Comparison of ENCODE assay signal across 20 cellular contexts in genomic region chr6:155125916-155126315, GRCh38.
DNase-seq lines count a peak whose midpoint lies in the region; ATAC-seq and TF ChIP-seq lines count a peak whose summit lies in the region.
"Had no signal": no experiment of that assay in that cellular context is flagged by ENCODE, and none has a peak within 500 bp of the region (broad histone marks: within the 10 kb centered on the region; RNA-seq: fewer than 3 reads in every experiment).

No MANE protein-coding gene starts in this region.

- no peak overlapping the region for H3K27ac ChIP-seq in HCT116 (ENCODE audit: low read depth, low read length)
- H3K27ac ChIP-seq: breast epithelium, esophagus squamous epithelium had no signal

- H3K27ac Mint-ChIP-seq in activated CD4-positive, alpha-beta T cell treated with anti-CD3 and anti-CD28 coated beads for 36 hours, result peak overlapping the region; percentile 62
- H3K27ac Mint-ChIP-seq in glutamatergic neuron (ENCODE audit: unreplicated experiment) (peak overlapping the region; percentile 42), immature natural killer cell (no peak overlapping the region)
- H3K27ac Mint-ChIP-seq: CD14-positive monocyte, T-helper 17 cell had no signal

- intact Hi-C loops in activated CD4-positive, alpha-beta T cell treated with anti-CD3 and anti-CD28 coated beads for 36 hours (cut with DNase I, micrococcal nuclease), result no loop called here
- intact Hi-C loops in HCT116 (cut with micrococcal nuclease), result no loop called here

- H3K27me3 Mint-ChIP-seq in activated CD4-positive, alpha-beta T cell treated with anti-CD3 and anti-CD28 coated beads for 36 hours, result no peaks in the 10 kb centered on the region
- H3K27me3 Mint-ChIP-seq in glutamatergic neuron (ENCODE audit: unreplicated experiment) (peaks cover 9% of the 10 kb centered on the region), immature natural killer cell (ENCODE audit: low read depth in 3 of 3) (peaks cover 0 to 5% (median 0%) of the 10 kb centered on the region in 3 donors)

- CTCF ChIA-PET in activated CD4-positive, alpha-beta T cell treated with anti-CD3 and anti-CD28 coated beads for 36 hours (lab: Charles Lee), result no interaction called here
- CTCF ChIA-PET in HCT116 (lab: Charles Lee), result no interaction called here

- 0 out of 2 replicates have a peak, but pooled peaks cover 4% of the 10 kb centered on the region for H4K20me1 ChIP-seq in HCT116 (ENCODE audit: insufficient read depth)

- 0 out of 2 replicates have a peak overlapping the region, but pooled peaks have one; percentile 73 for H3K4me2 ChIP-seq in HCT116 (ENCODE audit: low read length)

- no peak overlapping the region for H3K9ac ChIP-seq in HCT116 (ENCODE audit: low read length)

- peaks cover 4% of the 10 kb centered on the region; the same call in 1 of the 2 replicates for H3K27me3 ChIP-seq in HCT116 (ENCODE audit: insufficient read depth, low read length)
- H3K27me3 ChIP-seq in HAP-1 (ENCODE audit: low read depth), result no peaks in the 10 kb centered on the region
- H3K27me3 ChIP-seq: breast epithelium, esophagus squamous epithelium had no signal

- no peak for TF ChIP-seq CTCF in HCT116 (IDR thresholded peaks at IDR 0.05 in 2 of 3, conservative IDR thresholded peaks at IDR 0.05 in 1 of 3; ENCODE audit: borderline replicate concordance in 1 of 3, insufficient read depth in 1 of 3, low read depth in 2 of 3, low read length in 2 of 3)
- TF ChIP-seq CTCF in astrocyte of the cerebellum (IDR thresholded peaks at IDR 0.05; ENCODE audit: low read depth, low read length, missing control alignments), result no peak
- TF ChIP-seq CTCF in glutamatergic neuron (IDR thresholded peaks at IDR 0.05; ENCODE audit: partially characterized antibody, unreplicated experiment), result no peak

- no peaks in the 10 kb centered on the region for H3K9me3 Mint-ChIP-seq in activated CD4-positive, alpha-beta T cell treated with anti-CD3 and anti-CD28 coated beads for 36 hours (ENCODE audit: low read depth)
- H3K9me3 Mint-ChIP-seq in glutamatergic neuron (ENCODE audit: unreplicated experiment), result peaks cover 9% of the 10 kb centered on the region
- no peaks in the 10 kb centered on the region for H3K9me3 Mint-ChIP-seq in immature natural killer cell
- H3K9me3 Mint-ChIP-seq: WTC11 had no signal

- peaks cover 17% of the 10 kb centered on the region for H3K36me3 Mint-ChIP-seq in activated CD4-positive, alpha-beta T cell treated with anti-CD3 and anti-CD28 coated beads for 36 hours (ENCODE audit: low read depth)
- H3K36me3 Mint-ChIP-seq in glutamatergic neuron (ENCODE audit: unreplicated experiment), result no peaks in the 10 kb centered on the region
- H3K36me3 Mint-ChIP-seq in immature natural killer cell, result no peaks in the 10 kb centered on the region
- H3K36me3 Mint-ChIP-seq: CD14-positive monocyte had no signal

- H3K4me3 Mint-ChIP-seq in activated CD4-positive, alpha-beta T cell treated with anti-CD3 and anti-CD28 coated beads for 36 hours, result no peak overlapping the region
- H3K4me3 Mint-ChIP-seq in glutamatergic neuron (ENCODE audit: unreplicated experiment) (peak overlapping the region; percentile 21), immature natural killer cell (no peak overlapping the region)
- H3K4me3 Mint-ChIP-seq: CD14-positive monocyte, T-helper 17 cell, WTC11 had no signal

- no peak for TF ChIP-seq POLR2A in HCT116 (IDR thresholded peaks at IDR 0.05; ENCODE audit: borderline replicate concordance, extremely low read depth, insufficient read depth, insufficient read length)

- H3K79me2 ChIP-seq in HCT116 (ENCODE audit: insufficient read depth, low read length), result no peaks in the 10 kb centered on the region

- H3K9me3 ChIP-seq in HCT116 (ENCODE audit: control insufficient read depth in 1 of 2, insufficient read depth in 1 of 2, low read depth in 1 of 2, low read length in 2 of 2) (no peaks in the 10 kb centered on the region), HAP-1 (no peaks in the 10 kb centered on the region)
- H3K9me3 ChIP-seq: breast epithelium, esophagus squamous epithelium had no signal

- H3K4me1 Mint-ChIP-seq in activated CD4-positive, alpha-beta T cell treated with anti-CD3 and anti-CD28 coated beads for 36 hours, result peaks cover 36% of the 10 kb centered on the region
- H3K4me1 Mint-ChIP-seq in glutamatergic neuron (ENCODE audit: low read depth, unreplicated experiment), result peaks cover 32% of the 10 kb centered on the region
- H3K4me1 Mint-ChIP-seq in immature natural killer cell, result no peaks in the 10 kb centered on the region

- no peak for DNase-seq in activated CD4-positive, alpha-beta T cell treated with anti-CD3 and anti-CD28 coated beads for 36 hours
- no peak for DNase-seq in activated CD4-positive, alpha-beta T cell treated with anti-CD3 and anti-CD28 coated beads for 1 hour
- DNase-seq in HCT116 (ENCODE audit: low read depth, low spot score) (no peak), astrocyte of the cerebellum (ENCODE audit: low read depth) (peak; percentile 72), glutamatergic neuron (no peak), HAP-1 (ENCODE audit: low spot score in 2 of 2) (no peak), immature natural killer cell (no peak)
- DNase-seq: activated naive CD4-positive, alpha-beta T cell treated with Interleukin-2 at 50 U/mL for 16 hours; esophagus squamous epithelium; left cardiac atrium; midbrain; NCI-H187 treated with DMSO at 0.1 percent for 48 hours; NCI-H446; stimulated activated CD4-positive, alpha-beta T cell treated with anti-CD3 and anti-CD28 coated beads, Interleukin-15, amount 100 ng/mL, for 24 hours; stimulated activated naive CD4-positive, alpha-beta T cell treated with Interleukin-2 at 50 U/mL for 16 hours; T-helper 17 cell had no signal

- no peak for ATAC-seq in activated CD4-positive, alpha-beta T cell treated with anti-CD3 and anti-CD28 coated beads for 36 hours
- ATAC-seq in HCT116, result no peak
- ATAC-seq in GM18907 (IDR thresholded peaks at IDR 0.05; ENCODE audit: unreplicated experiment), result no peak
- ATAC-seq: T-helper 17 cell, WTC11 had no signal

- TF ChIP-seq RAD21 in HCT116 (IDR thresholded peaks at IDR 0.05; ENCODE audit: low read depth), result no peak

- H3K36me3 ChIP-seq in HCT116 (ENCODE audit: control insufficient read depth in 1 of 2, insufficient read depth in 2 of 2, low read length in 2 of 2) (no peaks in the 10 kb centered on the region), HAP-1 (replicated peaks) (no peaks in the 10 kb centered on the region)
- H3K36me3 ChIP-seq: breast epithelium, esophagus squamous epithelium had no signal

- in situ Hi-C loops in astrocyte of the cerebellum (cut with HindIII; ENCODE audit: low sequenced_read_pairs), result no loop called here
- in situ Hi-C loops in HAP-1 (cut with MboI; ENCODE audit: low sequenced_read_pairs), result no loop called here

- H3K9me2 ChIP-seq in HCT116 (ENCODE audit: insufficient read depth), result no peaks in the 10 kb centered on the region

- peaks cover 9 to 24% of the 10 kb centered on the region in 2 experiments; a peak in 3 of 4 replicates for H3K4me1 ChIP-seq in HCT116 (ENCODE audit: control insufficient read depth in 1 of 2, insufficient read depth in 2 of 2, low read length in 2 of 2)
- H3K4me1 ChIP-seq in HAP-1, result peaks cover 3% of the 10 kb centered on the region
- H3K4me1 ChIP-seq: breast epithelium, esophagus squamous epithelium had no signal

- BruUV-seq in HCT116 (replicated peaks; lab: Mats Ljungman, UMichigan), result no TSS peak

- no peak overlapping the region for H3K4me3 ChIP-seq in HCT116 (replicated peaks in 1 of 2; ENCODE audit: low read depth in 1 of 2, low read length in 2 of 2)
- no peak overlapping the region for H3K4me3 ChIP-seq in astrocyte of the cerebellum (ENCODE audit: low read depth, low read length)
- H3K4me3 ChIP-seq in HAP-1, result no peak overlapping the region
- H3K4me3 ChIP-seq: breast epithelium, esophagus squamous epithelium had no signal

- no peak overlapping the region for H2AFZ ChIP-seq in HCT116 (ENCODE audit: low read depth, low read length, poor library complexity, severe bottlenecking)

- POLR2A ChIA-PET in activated CD4-positive, alpha-beta T cell treated with anti-CD3 and anti-CD28 coated beads for 36 hours (lab: Charles Lee), result no interaction called here
- POLR2A ChIA-PET in HCT116 (lab: Charles Lee), result no interaction called here

- RAD21 ChIA-PET in HCT116 (lab: Charles Lee; ENCODE audit: low non-redundant PET in 1 of 2, low total read pairs in 2 of 2, uncharacterized antibody in 2 of 2, unreplicated experiment in 2 of 2), result no interaction called here

TF ChIP-seq in HCT116, 20 proteins besides CTCF, POLR2A, EP300 and RAD21 (continues in another document):
- TF ChIP-seq EZH2 (IDR thresholded peaks at IDR 0.05), result no peak
- no peak for TF ChIP-seq ZBTB33 (IDR thresholded peaks at IDR 0.05; ENCODE audit: extremely low read depth, insufficient replicate concordance, low read length)
- TF ChIP-seq ZNF274 (IDR thresholded peaks at IDR 0.05; ENCODE audit: low read depth, low read length), result no peak
- no peak for TF ChIP-seq MAX (IDR thresholded peaks at IDR 0.05)

Comparison
In these comparisons a context has a peak if more than half of its experiments do, and no peak if none do; other contexts are left out.
1. H3K27ac Mint-ChIP-seq: peak in activated CD4-positive, alpha-beta T cell treated with anti-CD3 and anti-CD28 coated beads for 36 hours (single experiment) and glutamatergic neuron (single experiment); none in immature natural killer cell (0 of 6).